ENCODE assay signal across 1 cellular context in genomic region chr3:17443142-17443541, GRCh38.
TF ChIP-seq lines count a peak whose summit lies in the region.

No MANE protein-coding gene starts in this region.

TF ChIP-seq in K562, 482 proteins besides CTCF, POLR2A, EP300 and RAD21 (continued from another document):
- TF ChIP-seq MLLT1 (IDR thresholded peaks at IDR 0.05) (no peak), WHSC1 (IDR thresholded peaks at IDR 0.05; ENCODE audit: low read length) (no peak), GABPA (tag; conservative IDR thresholded peaks at IDR 0.05; ENCODE audit: low read depth) (no peak), SMC3 (conservative IDR thresholded peaks at IDR 0.05; ENCODE audit: insufficient read depth, low read depth, low read length) (no peak), PATZ1 (CRISPR knock-in tag; IDR thresholded peaks at IDR 0.05; ENCODE audit: borderline replicate concordance) (no peak), TCFL5 (CRISPR knock-in tag; conservative IDR thresholded peaks at IDR 0.05) (no peak)
